In genomic region chr3:141379250-141379872, GRCh38 we compare ENCODE assay signal across 10 cellular contexts. TPM values are rescaled to one million over a fixed set of nuclear protein-coding genes. Genes with fewer than 3 reads are reported as not detected.
DNase-seq lines count a peak whose midpoint lies in the region; ATAC-seq, FAIRE-seq and TF ChIP-seq lines count a peak whose summit lies in the region.
"Had no signal": no experiment of that assay in that cellular context is flagged by ENCODE, and none has a peak within 500 bp of the region (broad histone marks: within the 10 kb centered on the region; RNA-seq: fewer than 3 reads in every experiment).

No MANE protein-coding gene starts in this region.

- H3K9me3 ChIP-seq in A673 (ENCODE audit: low read depth, low read length, poor library complexity, severe bottlenecking): no peaks in the 10 kb centered on the region

- H3K27ac Mint-ChIP-seq in activated naive CD4-positive, alpha-beta T cell treated with anti-CD3 and anti-CD28 coated beads, Interleukin-2, amount 10 ng/mL, durations not matched to agents 7 days and 5 days: peak overlapping the region; percentile 85

- H3K27me3 ChIP-seq in A673 (replicated peaks; ENCODE audit: insufficient read depth, low read depth, low read length, poor library complexity): no peaks in the 10 kb centered on the region

- POLR2A ChIA-PET in A673 (lab: Charles Lee; ENCODE audit: low non-redundant PET): no interaction called here

- no peak overlapping the region for H3K27ac ChIP-seq in A673 (ENCODE audit: low read depth, low read length, poor library complexity, severe bottlenecking)

- H3K4me1 Mint-ChIP-seq in activated naive CD4-positive, alpha-beta T cell treated with anti-CD3 and anti-CD28 coated beads, Interleukin-2, amount 10 ng/mL, durations not matched to agents 7 days and 5 days: peaks cover 26% of the 10 kb centered on the region

- no peak overlapping the region for H3K4me3 Mint-ChIP-seq in activated naive CD4-positive, alpha-beta T cell treated with anti-CD3 and anti-CD28 coated beads, Interleukin-2, amount 10 ng/mL, durations not matched to agents 7 days and 5 days

- TF ChIP-seq CTCF in GM20000 (IDR thresholded peaks at IDR 0.05; ENCODE audit: extremely low read depth, missing control alignments) (no peak), A673 (conservative IDR thresholded peaks at IDR 0.05; ENCODE audit: low read depth, low read length) (no peak)

- BruUV-seq in A673 (replicated peaks; lab: Mats Ljungman, UMichigan): no TSS peak

- H3K36me3 ChIP-seq in A673 (ENCODE audit: insufficient read depth, low read length, poor library complexity, severe bottlenecking): no peaks in the 10 kb centered on the region

- H3K4me1 ChIP-seq in A673 (ENCODE audit: insufficient read depth, low read length, poor library complexity, severe bottlenecking): peaks cover 11% of the 10 kb centered on the region

- CTCF ChIA-PET in activated naive CD4-positive, alpha-beta T cell treated with anti-CD3 and anti-CD28 coated beads, Interleukin-2, amount 10 ng/mL, durations not matched to agents 7 days and 5 days (lab: Charles Lee): interaction anchor here (1.3 to 1.8 kb wide), 4 partner anchors 11 to 75 kb away, joined by 3 to 9 read pairs (median 4); no protein-coding TSS in a partner anchor
- CTCF ChIA-PET in A673 (lab: Charles Lee): no interaction called here

- intact Hi-C loops in A673 (cut with micrococcal nuclease; ENCODE audit: unreplicated experiment): no loop called here

- ATAC-seq in GM18502 (IDR thresholded peaks at IDR 0.05; ENCODE audit: poor library complexity, unreplicated experiment) (peak; percentile 47), HG03342 (IDR thresholded peaks at IDR 0.05; ENCODE audit: unreplicated experiment) (peak; percentile 52), left lobe of liver (no peak)

- DNase-seq in GM20000 (ENCODE audit: low spot score) (peak; percentile 56), NCI-H748 (lab: John Stamatoyannopoulos, UW; ENCODE audit: unreplicated experiment) (no peak), A673 (ENCODE audit: low spot score) (no peak), H54 (ENCODE audit: insufficient read length, low spot score) (no peak), left lobe of liver (ENCODE audit: low spot score) (no peak)
- DNase-seq in activated naive CD4-positive, alpha-beta T cell treated with anti-CD3 and anti-CD28 coated beads, Interleukin-2, amount 10 ng/mL, durations not matched to agents 7 days and 5 days: no peak
- DNase-seq: hippocampal formation, NCI-H510A treated with DMSO at 0.1 percent for 48 hours had no signal

- H3K36me3 Mint-ChIP-seq in activated naive CD4-positive, alpha-beta T cell treated with anti-CD3 and anti-CD28 coated beads, Interleukin-2, amount 10 ng/mL, durations not matched to agents 7 days and 5 days: no peaks in the 10 kb centered on the region

- peaks cover 1% of the 10 kb centered on the region for H3K9me3 Mint-ChIP-seq in activated naive CD4-positive, alpha-beta T cell treated with anti-CD3 and anti-CD28 coated beads, Interleukin-2, amount 10 ng/mL, durations not matched to agents 7 days and 5 days

- H3K4me3 ChIP-seq in A673 (ENCODE audit: low read depth, low read length, poor library complexity, severe bottlenecking): no peak overlapping the region

- FAIRE-seq in H54 (lab: Jason Lieb, UNC): no peak

- TF ChIP-seq POLR2A in H54 (IDR thresholded peaks at IDR 0.05; ENCODE audit: low read depth, low read length): no peak

- H3K27me3 Mint-ChIP-seq in activated naive CD4-positive, alpha-beta T cell treated with anti-CD3 and anti-CD28 coated beads, Interleukin-2, amount 10 ng/mL, durations not matched to agents 7 days and 5 days: no peaks in the 10 kb centered on the region

RNA-seq across cellular contexts. Expression of gene ZBTB38, which starts 11.1 kb away (rescaled TPM):
- total RNA-seq in A673 (2021) (19.1 and 23.7 TPM in 2 replicates), left lobe of liver (26.6 TPM)
